In the genomic region with DNA sequence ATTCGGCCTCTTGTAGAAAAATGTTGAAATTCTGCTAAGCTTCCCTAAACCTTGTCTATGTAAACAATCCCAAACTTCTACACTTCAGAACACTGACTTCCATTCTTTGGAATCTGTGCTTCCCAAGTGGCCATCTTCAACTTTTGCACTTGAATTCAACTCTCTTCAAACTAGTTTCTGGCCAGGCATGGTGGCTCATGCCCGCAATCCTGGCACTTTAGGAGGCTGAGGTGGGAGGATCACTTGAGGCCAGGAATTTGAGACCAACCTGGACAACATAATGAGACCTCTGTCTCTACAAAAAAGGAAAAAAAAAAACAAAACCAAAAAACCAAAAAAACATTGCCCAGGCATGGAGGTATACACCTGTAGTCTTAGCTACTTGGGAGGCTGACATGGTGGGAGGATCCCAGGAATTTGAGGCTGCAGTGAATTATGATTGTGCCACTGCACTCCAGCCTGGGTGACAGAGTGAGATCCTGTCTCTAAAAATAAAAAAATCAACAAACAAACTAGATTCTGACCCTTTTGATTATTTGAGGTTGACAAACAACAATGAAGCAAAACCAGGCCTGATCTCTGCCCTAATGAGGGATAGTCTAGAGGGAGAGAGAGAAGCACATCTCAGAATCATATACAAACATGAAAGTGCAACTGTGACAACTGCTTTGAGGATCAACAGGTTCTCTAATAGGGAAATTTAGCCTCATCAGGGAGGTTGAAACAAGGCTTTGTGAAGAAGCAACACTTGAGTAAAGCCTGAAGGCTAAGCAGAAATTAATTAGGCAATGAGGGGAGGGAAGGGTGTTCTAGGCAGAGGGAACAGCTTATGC, we compare ENCODE assay signal across 2 cellular contexts.
TF ChIP-seq lines count a peak whose summit lies in the region.

No MANE protein-coding gene starts in this region.

TF ChIP-seq in HEK293, 187 proteins besides CTCF, POLR2A, EP300 and RAD21:
- TF ChIP-seq ZXDB (tag by site-specific recombination; IDR thresholded peaks at IDR 0.05), result no peak
- TF ChIP-seq SCRT2 (tag by site-specific recombination; IDR thresholded peaks at IDR 0.05), result peak; percentile 82
- peak; percentile 45; the same call in 1 of the 2 replicates for TF ChIP-seq SCRT1 (tag by site-specific recombination; IDR thresholded peaks at IDR 0.05; ENCODE audit: borderline replicate concordance)
TF ChIP-seq in HEK293: peak in this region for 2.

TF ChIP-seq in HepG2, 621 proteins besides CTCF, POLR2A, EP300 and RAD21:
- TF ChIP-seq, protein P1, sequence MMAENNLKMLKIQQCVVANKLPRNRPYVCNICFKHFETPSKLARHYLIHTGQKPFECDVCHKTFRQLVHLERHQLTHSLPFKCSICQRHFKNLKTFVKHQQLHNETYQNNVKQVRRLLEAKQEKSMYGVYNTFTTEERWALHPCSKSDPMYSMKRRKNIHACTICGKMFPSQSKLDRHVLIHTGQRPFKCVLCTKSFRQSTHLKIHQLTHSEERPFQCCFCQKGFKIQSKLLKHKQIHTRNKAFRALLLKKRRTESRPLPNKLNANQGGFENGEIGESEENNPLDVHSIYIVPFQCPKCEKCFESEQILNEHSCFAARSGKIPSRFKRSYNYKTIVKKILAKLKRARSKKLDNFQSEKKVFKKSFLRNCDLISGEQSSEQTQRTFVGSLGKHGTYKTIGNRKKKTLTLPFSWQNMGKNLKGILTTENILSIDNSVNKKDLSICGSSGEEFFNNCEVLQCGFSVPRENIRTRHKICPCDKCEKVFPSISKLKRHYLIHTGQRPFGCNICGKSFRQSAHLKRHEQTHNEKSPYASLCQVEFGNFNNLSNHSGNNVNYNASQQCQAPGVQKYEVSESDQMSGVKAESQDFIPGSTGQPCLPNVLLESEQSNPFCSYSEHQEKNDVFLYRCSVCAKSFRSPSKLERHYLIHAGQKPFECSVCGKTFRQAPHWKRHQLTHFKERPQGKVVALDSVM (CRISPR knock-in tag; IDR thresholded peaks at IDR 0.05), result peak; percentile 90
- TF ChIP-seq NFYB (CRISPR knock-in tag; IDR thresholded peaks at IDR 0.05) (0 out of 2 replicates have a peak, but pooled peaks have one; percentile 5), HDAC2 (CRISPR knock-in tag; IDR thresholded peaks at IDR 0.05) (no peak), TOE1 (CRISPR knock-in tag; IDR thresholded peaks at IDR 0.05) (no peak)
